13 cellular contexts compared by ENCODE assay signal in the genomic region with DNA sequence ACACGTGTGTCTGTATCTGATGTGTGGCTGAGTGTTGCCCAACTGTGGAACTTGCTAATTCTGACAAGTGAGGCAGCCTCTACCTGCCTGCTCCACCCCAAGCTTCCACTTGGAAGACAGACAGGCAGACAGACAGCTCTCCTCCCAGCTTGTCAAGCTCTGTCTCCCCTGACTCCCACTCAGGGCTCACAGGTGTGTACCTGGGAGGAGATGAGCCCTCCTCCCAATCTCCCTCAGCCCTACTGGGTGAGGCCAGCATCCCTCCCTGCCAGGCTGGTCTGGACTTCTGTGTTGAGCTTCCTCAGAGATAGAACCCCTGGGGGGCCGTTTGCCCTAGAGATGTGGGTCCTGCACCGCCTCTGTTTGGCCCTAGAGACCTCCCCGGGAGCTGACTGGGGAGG. TPM values are rescaled to one million over a fixed set of nuclear protein-coding genes. Genes with fewer than 3 reads are reported as not detected.
A peak's percentile ranks its signal among the peaks of the same experiment; 100 is the strongest.
DNase-seq lines count a peak whose midpoint lies in the region; ATAC-seq and TF ChIP-seq lines count a peak whose summit lies in the region.
"Had no signal": no experiment of that assay in that cellular context is flagged by ENCODE, and none has a peak within 500 bp of the region (broad histone marks: within the 10 kb centered on the region; RNA-seq: fewer than 3 reads in every experiment).

No MANE protein-coding gene starts in this region.

- H3K4me1 ChIP-seq in IMR-90 (ENCODE audit: control insufficient read depth, insufficient read depth, low read length) (peaks cover 8% of the 10 kb centered on the region; the same call in 1 of the 2 replicates), uterus (peaks cover 0 to 4% of the 10 kb centered on the region in 2 donors), ovary (ENCODE audit: insufficient read depth) (peaks cover 4% of the 10 kb centered on the region)

- no peaks in the 10 kb centered on the region for H4K20me1 ChIP-seq in IMR-90 (ENCODE audit: insufficient read depth, low read length)

- H4K8ac ChIP-seq in IMR-90 (ENCODE audit: low read depth in 2 of 2, low read length in 2 of 2), result no peak overlapping the region

- no peaks in the 10 kb centered on the region for H3K36me3 Mint-ChIP-seq in CD4-positive, alpha-beta T cell (ENCODE audit: low read depth)
- H3K36me3 Mint-ChIP-seq in chondrocyte (ENCODE audit: low read depth) (no peaks in the 10 kb centered on the region), nephron (ENCODE audit: low read depth) (no peaks in the 10 kb centered on the region)

- no peak overlapping the region for H2BK15ac ChIP-seq in IMR-90 (ENCODE audit: low read depth, low read length)

- WGBS in IMR-90 (ENCODE audit: extremely low coverage in 2 of 2, insufficient read length in 1 of 2), 2 experiments, result no CpG with 5 or more reads among the region's 4 CpGs
- WGBS in ovary, 3 donors, result 30 to 52% (median 51%) methylated on average over 4 of the region's 4 CpGs

- no TSS peak for BruUV-seq in IMR-90 (replicated peaks; lab: Mats Ljungman, UMichigan)

- H3K9me3 Mint-ChIP-seq in CD4-positive, alpha-beta T cell, result no peaks in the 10 kb centered on the region
- H3K9me3 Mint-ChIP-seq in chondrocyte (ENCODE audit: low read depth) (no peaks in the 10 kb centered on the region), nephron (no peaks in the 10 kb centered on the region)

- no peak for TF ChIP-seq POLR2A in IMR-90 (IDR thresholded peaks at IDR 0.05; ENCODE audit: low read depth, low read length)
- no peak for TF ChIP-seq POLR2A in uterus (IDR thresholded peaks at IDR 0.05)
- no peak for TF ChIP-seq POLR2A in ovary (IDR thresholded peaks at IDR 0.05)

- ATAC-seq in CD4-positive, alpha-beta T cell (ENCODE audit: poor library complexity), result no peak
- ATAC-seq in IMR-90 (ENCODE audit: low read depth), result no peak
- ATAC-seq: gastrocnemius medialis had no signal

- no peak overlapping the region for H3K4me2 ChIP-seq in IMR-90 (ENCODE audit: low read depth, low read length)

- H2AK5ac ChIP-seq in IMR-90 (ENCODE audit: low read depth, low read length), result no peak overlapping the region

- H3K79me1 ChIP-seq in IMR-90 (ENCODE audit: low read depth in 1 of 2, low read length in 2 of 2), result no peaks in the 10 kb centered on the region

- peaks cover 82% of the 10 kb centered on the region for H3K27me3 Mint-ChIP-seq in CD4-positive, alpha-beta T cell
- H3K27me3 Mint-ChIP-seq in chondrocyte (ENCODE audit: low read depth), result peaks cover 51% of the 10 kb centered on the region
- H3K27me3 Mint-ChIP-seq in nephron (ENCODE audit: low read depth), result peaks cover 76% of the 10 kb centered on the region

- dilution Hi-C loops in IMR-90 (cut with HindIII; ENCODE audit: low sequenced_read_pairs, unreplicated experiment), result no loop called here

- H3K27me3 ChIP-seq in CD4-positive, alpha-beta T cell (ENCODE audit: control insufficient read depth, insufficient read depth, low read length), result peaks cover 39% of the 10 kb centered on the region
- H3K27me3 ChIP-seq in IMR-90 (ENCODE audit: control insufficient read depth, insufficient read depth, low read length), result peaks cover 89% of the 10 kb centered on the region
- H3K27me3 ChIP-seq in uterus, result peaks cover 20 to 24% of the 10 kb centered on the region in 2 donors
- no peaks in the 10 kb centered on the region for H3K27me3 ChIP-seq in ovary
- H3K27me3 ChIP-seq: testis had no signal

- H2AK9ac ChIP-seq in IMR-90 (replicated peaks; ENCODE audit: low read depth, low read length, poor library complexity), result no peak overlapping the region

- no peak for TF ChIP-seq CTCF in CD4-positive, alpha-beta T cell (IDR thresholded peaks at IDR 0.05)
- TF ChIP-seq CTCF in IMR-90 (conservative IDR thresholded peaks at IDR 0.05; ENCODE audit: low read depth, low read length), result no peak
- TF ChIP-seq CTCF in chondrocyte (IDR thresholded peaks at IDR 0.05), result no peak
- TF ChIP-seq CTCF in nephron (IDR thresholded peaks at IDR 0.05; ENCODE audit: unreplicated experiment in 3 of 3), result no peak
- TF ChIP-seq CTCF in uterus (IDR thresholded peaks at IDR 0.05), result no peak
- TF ChIP-seq CTCF in ovary (IDR thresholded peaks at IDR 0.05), result no peak

- no peak overlapping the region for H2BK20ac ChIP-seq in IMR-90 (ENCODE audit: low read depth, low read length)

- no peak overlapping the region for H2BK5ac ChIP-seq in IMR-90 (ENCODE audit: low read depth, low read length, poor library complexity, severe bottlenecking)

- H3K4me1 Mint-ChIP-seq in CD4-positive, alpha-beta T cell (ENCODE audit: low read depth), result peaks cover 29% of the 10 kb centered on the region
- H3K4me1 Mint-ChIP-seq in chondrocyte (ENCODE audit: low read depth), result peaks cover 31% of the 10 kb centered on the region
- peaks cover 33% of the 10 kb centered on the region for H3K4me1 Mint-ChIP-seq in nephron

- H4K91ac ChIP-seq in IMR-90 (ENCODE audit: insufficient read depth, low read depth, low read length), result no peak overlapping the region

- H3K36me3 ChIP-seq in IMR-90 (ENCODE audit: control insufficient read depth, insufficient read depth, low read length) (no peaks in the 10 kb centered on the region), uterus (no peaks in the 10 kb centered on the region), ovary (no peaks in the 10 kb centered on the region)
- H3K36me3 ChIP-seq: gastrocnemius medialis had no signal

- no peak for TF ChIP-seq EP300 in ovary (IDR thresholded peaks at IDR 0.05)

- H3K27ac Mint-ChIP-seq in CD4-positive, alpha-beta T cell, result no peak overlapping the region
- H3K27ac Mint-ChIP-seq in chondrocyte (ENCODE audit: unreplicated experiment) (no peak overlapping the region), nephron (no peak overlapping the region)

- no peak overlapping the region for H3K9ac ChIP-seq in IMR-90 (ENCODE audit: low read depth, low read length)

- H3K9me1 ChIP-seq in IMR-90 (ENCODE audit: insufficient read depth, low read length), result no peaks in the 10 kb centered on the region

- H3K18ac ChIP-seq in IMR-90 (ENCODE audit: low read depth, low read length), result no peak overlapping the region

- POLR2A ChIA-PET in CD4-positive, alpha-beta T cell (lab: Charles Lee), result no interaction called here
- POLR2A ChIA-PET in IMR-90 (lab: Charles Lee; ENCODE audit: unreplicated experiment), result no interaction called here

- H3K4ac ChIP-seq in IMR-90 (ENCODE audit: low read depth, low read length), result no peak overlapping the region

- H3K23ac ChIP-seq in IMR-90 (ENCODE audit: low read depth, low read length), result no peak overlapping the region

- H3K4me3 ChIP-seq in IMR-90 (ENCODE audit: insufficient read depth, low read depth, low read length) (no peak overlapping the region), uterus (no peak overlapping the region), ovary (no peak overlapping the region)
- H3K4me3 ChIP-seq: gastrocnemius medialis had no signal

- DNase-seq in CD4-positive, alpha-beta T cell, result no peak
- DNase-seq in IMR-90, result no peak
- DNase-seq in chondrocyte (ENCODE audit: low spot score), result peak; percentile 50
- DNase-seq in uterus, result no peak
- no peak for DNase-seq in ovary
- DNase-seq in germinal center (ENCODE audit: low spot score), result no peak
- DNase-seq: activated CD8-positive, alpha-beta memory T cell treated with anti-CD3 and anti-CD28 coated beads, Interleukin-2, amount 50 U/mL, for 4 hours; amniotic stem cell; gastrocnemius medialis; NCI-H510A; testis had no signal

- CTCF ChIA-PET in CD4-positive, alpha-beta T cell (lab: Charles Lee), result no interaction called here
- CTCF ChIA-PET in IMR-90 (lab: Yijun Ruan, JAX), result no interaction called here

- H3K14ac ChIP-seq in IMR-90 (replicated peaks; ENCODE audit: low read depth, low read length), result no peak overlapping the region

- no peak overlapping the region for H2BK120ac ChIP-seq in IMR-90 (ENCODE audit: low read depth, low read length)

- no peak overlapping the region for H3K27ac ChIP-seq in CD4-positive, alpha-beta T cell (ENCODE audit: low read depth, low read length)
- H3K27ac ChIP-seq in IMR-90 (ENCODE audit: insufficient read depth, low read length), result no peak overlapping the region
- no peak overlapping the region for H3K27ac ChIP-seq in uterus
- H3K27ac ChIP-seq in ovary, result no peak overlapping the region
- H3K27ac ChIP-seq: gastrocnemius medialis, testis had no signal

- peak overlapping the region; percentile 54 for H3K4me3 Mint-ChIP-seq in CD4-positive, alpha-beta T cell
- H3K4me3 Mint-ChIP-seq in chondrocyte (ENCODE audit: unreplicated experiment) (peak overlapping the region; percentile 50), nephron (peak overlapping the region; percentile 61 to 78 (median 65))

- no peak overlapping the region for H3K56ac ChIP-seq in IMR-90 (ENCODE audit: extremely low read depth, insufficient read depth, low read length)

- no peak for TF ChIP-seq RAD21 in IMR-90 (IDR thresholded peaks at IDR 0.05; ENCODE audit: low read length)

- H3K9me3 ChIP-seq in CD4-positive, alpha-beta T cell (ENCODE audit: control insufficient read depth, low read length), result no peaks in the 10 kb centered on the region
- H3K9me3 ChIP-seq in IMR-90 (ENCODE audit: control insufficient read depth, insufficient read depth, low read length) (no peaks in the 10 kb centered on the region; the same call in 1 of the 2 replicates), uterus (no peaks in the 10 kb centered on the region), ovary (peaks cover 0 to 3% of the 10 kb centered on the region in 2 donors)
- H3K9me3 ChIP-seq: gastrocnemius medialis, testis had no signal

- in situ Hi-C loops in IMR-90 (cut with MboI; ENCODE audit: low sequenced_read_pairs), result no loop called here

- H4K5ac ChIP-seq in IMR-90 (ENCODE audit: low read depth, low read length), result no peak overlapping the region

- H2AFZ ChIP-seq in IMR-90 (replicated peaks; ENCODE audit: low read length, poor library complexity), result peak overlapping the region; percentile 27

- intact Hi-C loops in CD4-positive, alpha-beta T cell (cut with DNase I, micrococcal nuclease), result no loop called here
- intact Hi-C loops in IMR-90 (cut with micrococcal nuclease), result no loop called here
- intact Hi-C loops in uterus (cut with DNase I; ENCODE audit: low total_unique reads), result no loop called here
- intact Hi-C loops in ovary (cut with DNase I), result no loop called here

RNA-seq across cellular contexts. Expression of a gene that starts 1.0 kb away (rescaled TPM):
- total RNA-seq in CD4-positive, alpha-beta T cell, result not detected
- not detected in 2 replicates for total RNA-seq in IMR-90 (2012; rRNA removed)
- polyA plus RNA-seq in IMR-90 (2012; rRNA removed), result not detected in 2 replicates
- polyA plus RNA-seq in IMR-90 (2012; cell fraction: cytosol; rRNA removed), result not detected in 2 replicates
- polyA plus RNA-seq in IMR-90 (2012; cell fraction: nucleus; rRNA removed; ENCODE audit: low replicate concordance), result not detected in 2 replicates
- total RNA-seq in chondrocyte, result not detected in 3 replicates
- total RNA-seq in uterus, result 1 to 10 TPM in 1 of 4 donors, not detected in 3; 1.3 TPM
- total RNA-seq in ovary, result not detected
- not detected for polyA plus RNA-seq in ovary
- total RNA-seq: dermis microvascular lymphatic vessel endothelial cell, gastrocnemius medialis had no signal

RNA-seq across cellular contexts. Expression of a gene that starts 41.5 kb away (rescaled TPM):
- 100 to 1,000 TPM; 231 to 234 TPM for total RNA-seq in CD4-positive, alpha-beta T cell
- total RNA-seq in IMR-90 (2012; rRNA removed) (114 and 140 TPM in 2 replicates), chondrocyte (125 to 380 TPM (median 374 TPM) in 3 replicates), uterus (100 to 1,000 TPM in 2 of 4 donors, 10 to 100 TPM in 2; 69.8 to 206 (median 98.4) TPM), ovary (100 to 1,000 TPM in 3 of 7 donors, 10 to 100 TPM in 4; 69.0 to 430 (median 97.7) TPM)
- polyA plus RNA-seq in IMR-90 (2012; rRNA removed) (239 TPM in 2 replicates), ovary (100 to 1,000 TPM in 1 of 2 donors, 10 to 100 TPM in 1; 90.0 to 126 TPM)
- polyA plus RNA-seq in IMR-90 (2012; cell fraction: cytosol; rRNA removed), result 251 and 299 TPM in 2 replicates
- polyA plus RNA-seq in IMR-90 (2012; cell fraction: nucleus; rRNA removed; ENCODE audit: low replicate concordance), result 340 and 413 TPM in 2 replicates
